ENCODE assay signal across 22 cellular contexts in genomic region chr3:108578064-108578463, GRCh38.
"Had no signal": no experiment of that assay in that cellular context is flagged by ENCODE, and none has a peak within 500 bp of the region (broad histone marks: within the 10 kb centered on the region; RNA-seq: fewer than 3 reads in every experiment).

No MANE protein-coding gene starts in this region.

- FAIRE-seq: HTR-8/SVneo had no signal

- H3K4me1 ChIP-seq: SJSA1 had no signal

- H3K9ac ChIP-seq: KMS-11 had no signal

- DNase-seq: Kasumi-1, MM.1S, NCI-H1092 treated with DMSO at 0.1 percent for 48 hours, NCI-H1436, NCI-H187, NCI-H2029, NCI-H2081 treated with DMSO at 0.1 percent for 48 hours, NCI-H2171, NCI-H226, NCI-H446, NCI-H510A, NCI-H524 treated with DMSO at 0.1 percent for 48 hours, NCI-H69, NCI-H774, Right ventricle myocardium superior, RPMI8226, SIG-M5 had no signal

- H3K4me2 ChIP-seq: KMS-11 had no signal

- H3K27ac ChIP-seq: HL-60, KMS-11, SJSA1, SK-N-MC had no signal

- H3K9me3 ChIP-seq: SJSA1 had no signal

- H3K4me3 ChIP-seq: SJSA1, SK-N-MC had no signal

- H3K27me3 ChIP-seq: SJSA1 had no signal
